In genomic region chr18:9334351-9335254, GRCh38 we compare ENCODE assay signal across 8 cellular contexts. TPM values are rescaled to one million over a fixed set of nuclear protein-coding genes. Genes with fewer than 3 reads are reported as not detected.
DNase-seq lines count a peak whose midpoint lies in the region; ATAC-seq and TF ChIP-seq lines count a peak whose summit lies in the region.

Gene TWSG1, plus strand, starts transcription at chr18:9334773. Its CDS starts 2,457 bp downstream, at chr18:9337230.

- peaks cover 4% of the 10 kb centered on the region for H3K36me3 Mint-ChIP-seq in chondrocyte (ENCODE audit: low read depth)

- H3K4me3 Mint-ChIP-seq in chondrocyte (ENCODE audit: unreplicated experiment): peak within 1 kb of the TSS; percentile 91

- H3K27me3 ChIP-seq in kidney epithelial cell (ENCODE audit: control insufficient read depth, insufficient read depth, low read length): no peaks in the 10 kb centered on the region

- peak within 1 kb of the TSS; percentile 99 for H3K27ac Mint-ChIP-seq in chondrocyte (ENCODE audit: unreplicated experiment)

- no peaks in the 10 kb centered on the region for H3K9me3 Mint-ChIP-seq in chondrocyte (ENCODE audit: low read depth)

- H3K4me3 ChIP-seq in AG10803 (ENCODE audit: low read length): peak within 1 kb of the TSS; percentile 81
- H3K4me3 ChIP-seq in kidney epithelial cell (ENCODE audit: low read depth, low read length): peak within 1 kb of the TSS; percentile 71

- ATAC-seq in GM18909 (IDR thresholded peaks at IDR 0.05; ENCODE audit: poor library complexity, unreplicated experiment) (peak; percentile 84), HG03175 (IDR thresholded peaks at IDR 0.05; ENCODE audit: unreplicated experiment) (peak; percentile 79)

- TF ChIP-seq CTCF in AG10803 (conservative IDR thresholded peaks at IDR 0.05; ENCODE audit: low read length) (peak; percentile 41), chondrocyte (IDR thresholded peaks at IDR 0.05) (peak; percentile 75), kidney epithelial cell (IDR thresholded peaks at IDR 0.05; ENCODE audit: insufficient read depth, low read length, poor library complexity, severe bottlenecking) (peak; percentile 51)

- H3K4me1 Mint-ChIP-seq in chondrocyte (ENCODE audit: low read depth): peaks cover 25% of the 10 kb centered on the region

- no peaks in the 10 kb centered on the region for H3K27me3 Mint-ChIP-seq in chondrocyte (ENCODE audit: low read depth)

- no peaks in the 10 kb centered on the region for H3K36me3 ChIP-seq in kidney epithelial cell (ENCODE audit: control insufficient read depth, insufficient read depth, low read length)

- DNase-seq in AG10803 (ENCODE audit: low read depth) (peak; percentile 95), NCI-H345 treated with DMSO at 0.1 percent for 48 hours (lab: John Stamatoyannopoulos, UW; ENCODE audit: unreplicated experiment) (peak; percentile 54), chondrocyte (ENCODE audit: low spot score) (peak; percentile 99), kidney epithelial cell (ENCODE audit: low read depth) (peak; percentile 61)
- peak; percentile 87 for DNase-seq in activated CD4-positive, alpha-beta T cell treated with anti-CD3 and anti-CD28 coated beads for 1 hour
- DNase-seq in stimulated activated CD4-positive, alpha-beta T cell treated with anti-CD3 and anti-CD28 coated beads, Interleukin-15, amount 100 ng/mL, for 48 hours (ENCODE audit: low read depth in 2 of 2): peak; percentile 80 to 87

RNA-seq across cellular contexts. Expression of gene TWSG1, which starts in this region (rescaled TPM):
- total RNA-seq in chondrocyte (79.7 to 99.5 TPM (median 90.5 TPM) in 3 replicates), kidney epithelial cell (22.9 and 25.0 TPM in 2 replicates)

Comparison
In these comparisons a context has a peak if more than half of its experiments do, and no peak if none do; other contexts are left out.
1. Peak in every context shown above with its lines: DNase-seq, ATAC-seq and H3K4me3 ChIP-seq.